ENCODE assay signal across 1 cellular context in genomic region chr5:1538741-1539392, GRCh38.
TF ChIP-seq lines count a peak whose summit lies in the region.

No MANE protein-coding gene starts in this region.

TF ChIP-seq in HepG2, 621 proteins besides CTCF, POLR2A, EP300 and RAD21:
- no peak for TF ChIP-seq PAXIP1 (CRISPR knock-in tag; conservative IDR thresholded peaks at IDR 0.05)
- no peak for TF ChIP-seq SOX13 (IDR thresholded peaks at IDR 0.05)
- no peak for TF ChIP-seq SOX13 (CRISPR knock-in tag; conservative IDR thresholded peaks at IDR 0.05 in 1 of 2, IDR thresholded peaks at IDR 0.05 in 1 of 2)
- TF ChIP-seq ATF4 (CRISPR knock-in tag; IDR thresholded peaks at IDR 0.05) = no peak
